In the genomic region with DNA sequence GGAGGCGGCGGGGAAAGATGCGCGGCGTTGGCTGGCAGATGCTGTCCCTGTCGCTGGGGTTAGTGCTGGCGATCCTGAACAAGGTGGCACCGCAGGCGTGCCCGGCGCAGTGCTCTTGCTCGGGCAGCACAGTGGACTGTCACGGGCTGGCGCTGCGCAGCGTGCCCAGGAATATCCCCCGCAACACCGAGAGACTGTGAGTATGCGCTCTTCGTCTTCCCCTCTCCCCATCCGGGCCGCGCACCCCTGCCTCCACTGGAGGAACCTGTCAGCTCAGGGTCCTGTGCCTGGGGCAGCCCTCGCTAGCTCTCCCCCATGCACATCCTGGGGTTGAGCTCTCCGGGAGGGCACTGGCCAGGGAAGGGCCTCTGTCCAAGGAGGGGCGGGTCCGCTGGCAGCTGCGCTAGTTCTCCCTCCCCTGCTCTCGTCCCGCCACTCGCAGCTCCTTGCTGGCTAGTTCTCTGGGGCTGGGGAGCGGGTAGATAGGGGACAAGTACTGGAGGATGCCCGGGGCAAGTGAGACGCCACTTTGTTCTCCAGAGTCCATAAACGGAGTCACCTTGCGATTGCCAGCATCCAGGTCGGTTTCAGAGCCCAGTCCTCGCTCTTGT, we compare ENCODE assay signal across 9 cellular contexts. TPM values are rescaled to one million over a fixed set of nuclear protein-coding genes. Genes with fewer than 3 reads are reported as not detected.
A peak's percentile ranks its signal among the peaks of the same experiment; 100 is the strongest.
DNase-seq lines count a peak whose midpoint lies in the region; ATAC-seq and TF ChIP-seq lines count a peak whose summit lies in the region.
"Had no signal": no experiment of that assay in that cellular context is flagged by ENCODE, and none has a peak within 500 bp of the region (broad histone marks: within the 10 kb centered on the region; RNA-seq: fewer than 3 reads in every experiment).

No MANE protein-coding gene starts in this region.

- no peak for TF ChIP-seq CTCF in breast epithelium (IDR thresholded peaks at IDR 0.05)
- TF ChIP-seq CTCF in left lung (IDR thresholded peaks at IDR 0.05), result no peak

- H3K36me3 ChIP-seq in breast epithelium (no peaks in the 10 kb centered on the region), left lung (no peaks in the 10 kb centered on the region), thymus (ENCODE audit: control insufficient read depth, insufficient read depth) (no peaks in the 10 kb centered on the region)

- no peaks in the 10 kb centered on the region for H3K9me3 ChIP-seq in breast epithelium
- no peaks in the 10 kb centered on the region for H3K9me3 ChIP-seq in left lung
- H3K9me3 ChIP-seq in thymus (ENCODE audit: control insufficient read depth), result peaks cover 1% of the 10 kb centered on the region

- H3K27me3 ChIP-seq in breast epithelium (peaks cover 0 to 44% of the 10 kb centered on the region in 2 donors), left lung (peaks cover 18 to 72% of the 10 kb centered on the region in 2 donors), thymus (ENCODE audit: control insufficient read depth, insufficient read depth) (peaks cover 41% of the 10 kb centered on the region)

- TF ChIP-seq POLR2A in breast epithelium (IDR thresholded peaks at IDR 0.05), result no peak

- ATAC-seq in left lung, result peak; percentile 7
- no peak for ATAC-seq in GM21526 (IDR thresholded peaks at IDR 0.05; ENCODE audit: low FRiP score, unreplicated experiment)
- no peak for ATAC-seq in HG02763 (IDR thresholded peaks at IDR 0.05; ENCODE audit: unreplicated experiment)

- intact Hi-C loops in breast epithelium (cut with DNase I; ENCODE audit: low total_unique reads) (no loop called here), left lung (cut with DNase I) (no loop called here)

- H3K27ac ChIP-seq in breast epithelium (peak overlapping the region in 1 of 2 donors; percentile 76), left lung (peak overlapping the region; percentile 37 to 43), thymus (ENCODE audit: low read depth) (no peak overlapping the region)

- peak; percentile 32 for DNase-seq in NCI-H2227 (lab: John Stamatoyannopoulos, UW; ENCODE audit: unreplicated experiment)
- no peak for DNase-seq in NCI-H2227 treated with DMSO at 0.1 percent for 48 hours (lab: John Stamatoyannopoulos, UW)
- peak in 1 of 2 donors; percentile 50 for DNase-seq in breast epithelium (ENCODE audit: low spot score in 2 of 2)
- peak; percentile 40 to 76 for DNase-seq in left lung
- no peak for DNase-seq in cerebellum (ENCODE audit: low spot score)

- 7% methylated on average over 38 of the region's 38 CpGs for WGBS in thymus

- H3K4me1 ChIP-seq in breast epithelium, result peaks cover 0 to 4% of the 10 kb centered on the region in 2 donors
- H3K4me1 ChIP-seq in left lung, result peaks cover 0 to 14% of the 10 kb centered on the region in 2 donors
- H3K4me1 ChIP-seq in thymus (ENCODE audit: control insufficient read depth, insufficient read depth, low read length), result no peaks in the 10 kb centered on the region

- H3K4me3 ChIP-seq in breast epithelium, result peak overlapping the region; percentile 65 to 73 (median 66)
- peak overlapping the region; percentile 47 to 51 for H3K4me3 ChIP-seq in left lung
- H3K4me3 ChIP-seq in thymus (ENCODE audit: low read length), result peak overlapping the region; percentile 17

RNA-seq across cellular contexts. Expression of gene SLIT2, which starts 2.2 kb away (rescaled TPM):
- 10 to 100 TPM; 15.7 to 20.3 (median 15.8) TPM for total RNA-seq in breast epithelium
- total RNA-seq in left lung, result 10 to 100 TPM; 56.9 to 66.2 TPM
- 1.6 TPM for polyA plus RNA-seq in thymus
- 46.4 TPM for total RNA-seq in cerebellum
- polyA plus RNA-seq: CD14-positive monocyte had no signal

Comparison
In these comparisons a context has a peak if more than half of its experiments do, and no peak if none do; other contexts are left out.
1. DNase-seq: peak in NCI-H2227 (single experiment) and left lung (2 of 2); none in NCI-H2227 treated with DMSO at 0.1 percent for 48 hours (single experiment) and cerebellum (single experiment).
2. Peak in every context shown above with its lines, with median percentiles within 50 percentile points of each other: H3K4me3 ChIP-seq.